ENCODE assay signal across 12 cellular contexts in genomic region chr17:21033350-21033749, GRCh38. TPM values are rescaled to one million over a fixed set of nuclear protein-coding genes. Genes with fewer than 3 reads are reported as not detected.
DNase-seq lines count a peak whose midpoint lies in the region; ATAC-seq and TF ChIP-seq lines count a peak whose summit lies in the region.
"Had no signal": no experiment of that assay in that cellular context is flagged by ENCODE, and none has a peak within 500 bp of the region (broad histone marks: within the 10 kb centered on the region; RNA-seq: fewer than 3 reads in every experiment).

No MANE protein-coding gene starts in this region.

- ATAC-seq in activated B cell treated with CpG ODN at 0.5 μM for 24 hours (ENCODE audit: low read depth): no peak
- no peak for ATAC-seq in GM19395 (IDR thresholded peaks at IDR 0.05; ENCODE audit: unreplicated experiment)
- no peak for ATAC-seq in GM18502 (IDR thresholded peaks at IDR 0.05; ENCODE audit: poor library complexity, unreplicated experiment)

- H3K36me3 ChIP-seq in skeletal muscle tissue (ENCODE audit: control insufficient read depth in 3 of 3, insufficient read depth in 3 of 3, low read length in 3 of 3): peaks cover 0 to 2% (median under 1%) of the 10 kb centered on the region in 3 donors

- H3K36me3 Mint-ChIP-seq in activated CD4-positive, alpha-beta T cell treated with anti-CD3 and anti-CD28 coated beads, Interleukin-2, amount 10 ng/mL, durations not matched to agents 24 days and 14 days (ENCODE audit: low read depth): peaks cover 40% of the 10 kb centered on the region
- peaks cover 36% of the 10 kb centered on the region for H3K36me3 Mint-ChIP-seq in activated B cell treated with CpG ODN at 0.5 μM for 24 hours (ENCODE audit: low read depth)

- peak overlapping the region; percentile 92 for H3K27ac ChIP-seq in skeletal muscle tissue (ENCODE audit: low read depth, low read length)

- POLR2A ChIA-PET in activated B cell treated with CpG ODN at 0.5 μM for 24 hours (lab: Charles Lee): interaction anchor here (2.6 kb wide), 1 partner anchor 10 kb away, joined by 27 read pairs; the partner anchor contains the start of gene USP22

- DNase-seq in activated CD4-positive, alpha-beta T cell treated with anti-CD3 and anti-CD28 coated beads, Interleukin-2, amount 10 ng/mL, durations not matched to agents 24 days and 14 days: no peak
- DNase-seq in activated CD4-positive, alpha-beta T cell treated with anti-CD3 and anti-CD28 coated beads, Interleukin-2, amount 50 U/mL, for 4 hours: no peak
- no peak for DNase-seq in activated B cell treated with CpG ODN at 0.5 μM for 24 hours
- DNase-seq in fibroblast of mammary gland (ENCODE audit: low read depth): peak; percentile 63
- no peak for DNase-seq in NCI-H2196 (lab: John Stamatoyannopoulos, UW; ENCODE audit: unreplicated experiment)
- DNase-seq: cerebellar nuclear complex, foreskin melanocyte, NCI-H345, SHP77 had no signal

- no peaks in the 10 kb centered on the region for H3K27me3 Mint-ChIP-seq in activated CD4-positive, alpha-beta T cell treated with anti-CD3 and anti-CD28 coated beads, Interleukin-2, amount 10 ng/mL, durations not matched to agents 24 days and 14 days
- no peaks in the 10 kb centered on the region for H3K27me3 Mint-ChIP-seq in activated B cell treated with CpG ODN at 0.5 μM for 24 hours

- TF ChIP-seq CTCF in activated B cell treated with CpG ODN at 0.5 μM for 24 hours (IDR thresholded peaks at IDR 0.05) (no peak), fibroblast of mammary gland (conservative IDR thresholded peaks at IDR 0.05; ENCODE audit: control insufficient read depth, insufficient read depth, low read depth, low read length) (no peak)

- H3K4me3 ChIP-seq in fibroblast of mammary gland (ENCODE audit: control insufficient read depth, low read depth, low read length): no peak overlapping the region
- no peak overlapping the region for H3K4me3 ChIP-seq in skeletal muscle tissue (ENCODE audit: low read length in 3 of 3)

- H3K4me1 Mint-ChIP-seq in activated CD4-positive, alpha-beta T cell treated with anti-CD3 and anti-CD28 coated beads, Interleukin-2, amount 10 ng/mL, durations not matched to agents 24 days and 14 days: peaks cover 68% of the 10 kb centered on the region
- peaks cover 94% of the 10 kb centered on the region for H3K4me1 Mint-ChIP-seq in activated B cell treated with CpG ODN at 0.5 μM for 24 hours

- peaks cover 64 to 89% (median 84%) of the 10 kb centered on the region in 3 donors for H3K4me1 ChIP-seq in skeletal muscle tissue (ENCODE audit: control insufficient read depth in 3 of 3, insufficient read depth in 3 of 3, low read length in 3 of 3)

- H3K9me3 ChIP-seq in skeletal muscle tissue (ENCODE audit: control insufficient read depth in 3 of 3, low read length in 3 of 3): no peaks in the 10 kb centered on the region

- CTCF ChIA-PET in activated B cell treated with CpG ODN at 0.5 μM for 24 hours (lab: Charles Lee): interaction anchor here (2.1 kb wide), 1 partner anchor 10 kb away, joined by 8 read pairs; the partner anchor contains the start of gene USP22

- H3K27me3 ChIP-seq in skeletal muscle tissue (ENCODE audit: control insufficient read depth in 3 of 3, insufficient read depth in 3 of 3, low read length in 3 of 3): no peaks in the 10 kb centered on the region

- peak overlapping the region in 1 of 3 donors; percentile 7 for H3K9ac ChIP-seq in skeletal muscle tissue (ENCODE audit: low read depth in 1 of 3, low read length in 3 of 3)

- intact Hi-C loops in activated CD4-positive, alpha-beta T cell treated with anti-CD3 and anti-CD28 coated beads, Interleukin-2, amount 10 ng/mL, durations not matched to agents 24 days and 14 days (cut with micrococcal nuclease): no loop called here
- intact Hi-C loops in activated B cell treated with CpG ODN at 0.5 μM for 24 hours (cut with micrococcal nuclease): no loop called here

- peak overlapping the region; percentile 62 for H3K4me3 Mint-ChIP-seq in activated CD4-positive, alpha-beta T cell treated with anti-CD3 and anti-CD28 coated beads, Interleukin-2, amount 10 ng/mL, durations not matched to agents 24 days and 14 days
- H3K4me3 Mint-ChIP-seq in activated B cell treated with CpG ODN at 0.5 μM for 24 hours: peak overlapping the region; percentile 44

- H3K27ac Mint-ChIP-seq in activated CD4-positive, alpha-beta T cell treated with anti-CD3 and anti-CD28 coated beads, Interleukin-2, amount 10 ng/mL, durations not matched to agents 24 days and 14 days: peak overlapping the region; percentile 86
- peak overlapping the region; percentile 92 for H3K27ac Mint-ChIP-seq in activated B cell treated with CpG ODN at 0.5 μM for 24 hours

- no peaks in the 10 kb centered on the region for H3K9me3 Mint-ChIP-seq in activated CD4-positive, alpha-beta T cell treated with anti-CD3 and anti-CD28 coated beads, Interleukin-2, amount 10 ng/mL, durations not matched to agents 24 days and 14 days
- H3K9me3 Mint-ChIP-seq in activated B cell treated with CpG ODN at 0.5 μM for 24 hours: no peaks in the 10 kb centered on the region

RNA-seq across cellular contexts. Expression of gene USP22, which starts 9.5 kb away (rescaled TPM):
- total RNA-seq in activated CD4-positive, alpha-beta T cell treated with anti-CD3 and anti-CD28 coated beads, Interleukin-2, amount 10 ng/mL, durations not matched to agents 24 days and 14 days: 144 and 152 TPM in 2 replicates
- total RNA-seq in activated B cell treated with CpG ODN at 0.5 μM for 24 hours (128 and 156 TPM in 2 replicates), skeletal muscle tissue (156 TPM)
